ENCODE assay signal across 2 cellular contexts in genomic region chr5:93407470-93407869, GRCh38.
TF ChIP-seq lines count a peak whose summit lies in the region.

No MANE protein-coding gene starts in this region.

TF ChIP-seq in IMR-90, 13 proteins besides CTCF, POLR2A, EP300 and RAD21:
- TF ChIP-seq USF2 (IDR thresholded peaks at IDR 0.05; ENCODE audit: low read depth, low read length) (no peak), CHD1 (IDR thresholded peaks at IDR 0.05; ENCODE audit: low read depth, low read length) (no peak), SMC3 (IDR thresholded peaks at IDR 0.05; ENCODE audit: low read depth, low read length) (no peak), NFE2L2 (IDR thresholded peaks at IDR 0.05; ENCODE audit: low read depth, low read length) (no peak), MXI1 (IDR thresholded peaks at IDR 0.05; ENCODE audit: borderline replicate concordance, low read depth, low read length) (no peak), RFX5 (IDR thresholded peaks at IDR 0.05; ENCODE audit: low read depth, low read length) (no peak), MAFK (IDR thresholded peaks at IDR 0.05; ENCODE audit: low read depth, low read length) (no peak), RCOR1 (IDR thresholded peaks at IDR 0.05; ENCODE audit: insufficient replicate concordance, low read length) (no peak)

TF ChIP-seq in H1, 55 proteins besides CTCF, POLR2A, EP300 and RAD21:
- TF ChIP-seq USF2 (IDR thresholded peaks at IDR 0.05; ENCODE audit: low read length): no peak
- peak; percentile 23; the same call in 1 of the 2 replicates for TF ChIP-seq TEAD4 (IDR thresholded peaks at IDR 0.05; ENCODE audit: low read depth, low read length)
